23 cellular contexts compared by ENCODE assay signal in genomic region chr1:78051005-78051404, GRCh38.
"Had no signal": no experiment of that assay in that cellular context is flagged by ENCODE, and none has a peak within 500 bp of the region (broad histone marks: within the 10 kb centered on the region; RNA-seq: fewer than 3 reads in every experiment).

No MANE protein-coding gene starts in this region.

- H3K27me3 ChIP-seq: MG63, SJSA1 had no signal

- FAIRE-seq: HTR-8/SVneo, RCC 7860 had no signal

- H3K4me1 ChIP-seq: SJSA1 had no signal

- H3K36me3 ChIP-seq: MG63, SJSA1 had no signal

- DNase-seq: Karpas-422, KG1, MG63, NCI-H1092, NCI-H1436, NCI-H187, NCI-H2029, NCI-H2081 treated with DMSO at 0.1 percent for 48 hours, NCI-H2171, NCI-H226, NCI-H446, NCI-H510A, NCI-H524 treated with DMSO at 0.1 percent for 48 hours, NCI-H69, NCI-H774, Right ventricle myocardium superior, RPMI8226, SIG-M5 had no signal

- H3K4me3 ChIP-seq: MG63, SJSA1, SK-N-MC had no signal

- H3K27ac ChIP-seq: HL-60, SJSA1, SK-N-MC had no signal

- H3K9me3 ChIP-seq: MG63, SJSA1 had no signal
